13 cellular contexts compared by ENCODE assay signal in genomic region chr22:27258773-27259172, GRCh38.
"Had no signal": no experiment of that assay in that cellular context is flagged by ENCODE, and none has a peak within 500 bp of the region (broad histone marks: within the 10 kb centered on the region; RNA-seq: fewer than 3 reads in every experiment).

No MANE protein-coding gene starts in this region.

- H3K36me3 ChIP-seq: heart left ventricle, ovary had no signal

- H3K27me3 Mint-ChIP-seq: activated CD4-positive, alpha-beta memory T cell treated with anti-CD3 and anti-CD28 coated beads, Interleukin-2, amount 10 ng/mL, durations not matched to agents 7 days and 5 days; stimulated activated naive CD8-positive, alpha-beta T cell treated with anti-CD3 and anti-CD28 coated beads, Interleukin-15, Interleukin-2, amounts not matched to agents 100 ng/mL and 50 ng/mL, for 24 hours had no signal

- H3K4me1 ChIP-seq: heart left ventricle had no signal

- H3K4me3 ChIP-seq: heart left ventricle, ovary had no signal

- H3K27ac ChIP-seq: heart left ventricle, ovary had no signal

- H3K36me3 Mint-ChIP-seq: natural killer cell had no signal

- ATAC-seq: heart left ventricle, natural killer cell had no signal

- H3K4me3 Mint-ChIP-seq: activated CD4-positive, alpha-beta memory T cell treated with anti-CD3 and anti-CD28 coated beads, Interleukin-2, amount 10 ng/mL, durations not matched to agents 7 days and 5 days; natural killer cell; stimulated activated naive CD8-positive, alpha-beta T cell treated with anti-CD3 and anti-CD28 coated beads, Interleukin-15, Interleukin-2, amounts not matched to agents 100 ng/mL and 50 ng/mL, for 24 hours had no signal

- H3K4me1 Mint-ChIP-seq: activated CD4-positive, alpha-beta memory T cell treated with anti-CD3 and anti-CD28 coated beads, Interleukin-2, amount 10 ng/mL, durations not matched to agents 7 days and 5 days; natural killer cell had no signal

- DNase-seq: activated CD4-positive, alpha-beta memory T cell treated with anti-CD3 and anti-CD28 coated beads, Interleukin-2, amount 10 ng/mL, durations not matched to agents 7 days and 5 days; activated CD4-positive, alpha-beta T cell treated with anti-CD3 and anti-CD28 coated beads for 1 hour; activated CD8-positive, alpha-beta memory T cell treated with anti-CD3 and anti-CD28 coated beads, Interleukin-2, amount 50 U/mL, for 48 hours; activated naive CD4-positive, alpha-beta T cell treated with Interleukin-2 at 50 U/mL for 16 hours; central memory CD4-positive, alpha-beta T cell; cortex of kidney; effector CD8-positive, alpha-beta T cell; heart left ventricle; mammary epithelial cell; natural killer cell; ovary; stimulated activated CD4-positive, alpha-beta T cell treated with anti-CD3 and anti-CD28 coated beads, Interleukin-4, amount 100 ng/mL, for 1 hour had no signal

- H3K27me3 ChIP-seq: ovary had no signal

- H3K9me3 ChIP-seq: ovary had no signal

- H3K27ac Mint-ChIP-seq: activated CD4-positive, alpha-beta memory T cell treated with anti-CD3 and anti-CD28 coated beads, Interleukin-2, amount 10 ng/mL, durations not matched to agents 7 days and 5 days; natural killer cell; stimulated activated naive CD8-positive, alpha-beta T cell treated with anti-CD3 and anti-CD28 coated beads, Interleukin-15, Interleukin-2, amounts not matched to agents 100 ng/mL and 50 ng/mL, for 24 hours had no signal
